8 cellular contexts compared by ENCODE assay signal in genomic region chr12:110282956-110283817, GRCh38. TPM values are rescaled to one million over a fixed set of nuclear protein-coding genes. Genes with fewer than 3 reads are reported as not detected.
A peak's percentile ranks its signal among the peaks of the same experiment; 100 is the strongest.
DNase-seq lines count a peak whose midpoint lies in the region; ATAC-seq, FAIRE-seq and TF ChIP-seq lines count a peak whose summit lies in the region.

No MANE protein-coding gene starts in this region.

- H3K4me3 ChIP-seq in kidney (ENCODE audit: low read length in 2 of 2) (peak overlapping the region; percentile 75 to 93), upper lobe of right lung (peak overlapping the region; percentile 82)

- no peaks in the 10 kb centered on the region for H3K27me3 Mint-ChIP-seq in activated naive CD4-positive, alpha-beta T cell treated with anti-CD3 and anti-CD28 coated beads for 36 hours (ENCODE audit: low read depth)
- no peaks in the 10 kb centered on the region for H3K27me3 Mint-ChIP-seq in activated T-helper 17 cell treated with anti-CD3 and anti-CD28 coated beads, Interleukin-2, amount 50 U/mL, for 72 hours

- TF ChIP-seq CTCF in kidney (IDR thresholded peaks at IDR 0.05; ENCODE audit: borderline replicate concordance, extremely low read depth, insufficient read depth) (no peak), upper lobe of right lung (IDR thresholded peaks at IDR 0.05) (no peak)

- peaks cover 59% of the 10 kb centered on the region for H3K4me1 Mint-ChIP-seq in activated naive CD4-positive, alpha-beta T cell treated with anti-CD3 and anti-CD28 coated beads for 36 hours (ENCODE audit: low read depth)
- H3K4me1 Mint-ChIP-seq in activated T-helper 17 cell treated with anti-CD3 and anti-CD28 coated beads, Interleukin-2, amount 50 U/mL, for 72 hours, result peaks cover 33% of the 10 kb centered on the region

- H3K27ac Mint-ChIP-seq in activated naive CD4-positive, alpha-beta T cell treated with anti-CD3 and anti-CD28 coated beads for 36 hours, result peak overlapping the region; percentile 52
- peak overlapping the region; percentile 91 for H3K27ac Mint-ChIP-seq in activated T-helper 17 cell treated with anti-CD3 and anti-CD28 coated beads, Interleukin-2, amount 50 U/mL, for 72 hours

- CTCF ChIA-PET in activated naive CD4-positive, alpha-beta T cell treated with anti-CD3 and anti-CD28 coated beads for 36 hours (lab: Charles Lee), result interaction anchor here (1.4 kb wide), 1 partner anchor 148 kb away, joined by 8 read pairs; no protein-coding TSS in a partner anchor

- peaks cover 2 to 5% of the 10 kb centered on the region in 2 donors for H3K36me3 ChIP-seq in kidney (ENCODE audit: control insufficient read depth in 1 of 2, insufficient read depth in 2 of 2, low read length in 2 of 2)
- peaks cover 21% of the 10 kb centered on the region for H3K36me3 ChIP-seq in upper lobe of right lung

- no peak for ATAC-seq in activated T-helper 17 cell treated with anti-CD3 and anti-CD28 coated beads, Interleukin-2, amount 50 U/mL, for 72 hours (replicated peaks)
- no peak for ATAC-seq in upper lobe of right lung
- no peak for ATAC-seq in HG03159 (IDR thresholded peaks at IDR 0.05; ENCODE audit: unreplicated experiment)
- no peak for ATAC-seq in HG02981 (IDR thresholded peaks at IDR 0.05; ENCODE audit: unreplicated experiment)

- H3K9me3 ChIP-seq in kidney (ENCODE audit: control insufficient read depth in 1 of 2, low read length in 2 of 2), result no peaks in the 10 kb centered on the region
- no peaks in the 10 kb centered on the region for H3K9me3 ChIP-seq in upper lobe of right lung

- H3K4me1 ChIP-seq in kidney (ENCODE audit: control insufficient read depth in 1 of 2, insufficient read depth in 1 of 2, low read depth in 1 of 2, low read length in 2 of 2) (peaks cover 7 to 14% of the 10 kb centered on the region in 2 donors), upper lobe of right lung (peaks cover 49% of the 10 kb centered on the region)

- peaks cover 43% of the 10 kb centered on the region for H3K36me3 Mint-ChIP-seq in activated naive CD4-positive, alpha-beta T cell treated with anti-CD3 and anti-CD28 coated beads for 36 hours (ENCODE audit: low read depth)
- peaks cover 64% of the 10 kb centered on the region for H3K36me3 Mint-ChIP-seq in activated T-helper 17 cell treated with anti-CD3 and anti-CD28 coated beads, Interleukin-2, amount 50 U/mL, for 72 hours (ENCODE audit: low read depth)

- no peaks in the 10 kb centered on the region for H3K9me3 Mint-ChIP-seq in activated naive CD4-positive, alpha-beta T cell treated with anti-CD3 and anti-CD28 coated beads for 36 hours
- no peaks in the 10 kb centered on the region for H3K9me3 Mint-ChIP-seq in activated T-helper 17 cell treated with anti-CD3 and anti-CD28 coated beads, Interleukin-2, amount 50 U/mL, for 72 hours

- FAIRE-seq in kidney (lab: Jason Lieb, UNC), result no peak

- H3K27me3 ChIP-seq in upper lobe of right lung, result no peaks in the 10 kb centered on the region

- peak overlapping the region; percentile 90 for H3K4me3 Mint-ChIP-seq in activated naive CD4-positive, alpha-beta T cell treated with anti-CD3 and anti-CD28 coated beads for 36 hours
- H3K4me3 Mint-ChIP-seq in activated T-helper 17 cell treated with anti-CD3 and anti-CD28 coated beads, Interleukin-2, amount 50 U/mL, for 72 hours, result peak overlapping the region; percentile 67

- peak overlapping the region in 1 of 2 donors; percentile 51 for H3K9ac ChIP-seq in kidney (ENCODE audit: low read length in 2 of 2)

- DNase-seq in activated naive CD4-positive, alpha-beta T cell treated with anti-CD3 and anti-CD28 coated beads for 36 hours, result no peak
- DNase-seq in activated naive CD4-positive, alpha-beta T cell (lab: John Stamatoyannopoulos, UW), result no peak
- DNase-seq in kidney, result no peak
- DNase-seq in upper lobe of right lung, result no peak
- no peak for DNase-seq in UCSD-AML1 (lab: John Stamatoyannopoulos, UW; ENCODE audit: unreplicated experiment)

- no peak overlapping the region for H3K27ac ChIP-seq in kidney (ENCODE audit: low read depth in 2 of 2, low read length in 2 of 2)
- H3K27ac ChIP-seq in upper lobe of right lung, result no peak overlapping the region

- intact Hi-C loops in activated naive CD4-positive, alpha-beta T cell treated with anti-CD3 and anti-CD28 coated beads for 36 hours (cut with micrococcal nuclease), result loop anchor here (5.0 kb wide), 4 partner anchors 64 to 459 kb away; partner anchors contain the start of genes ARPC3, PPP1CC and PPTC7
- intact Hi-C loops in kidney (cut with DNase I), result no loop called here
- intact Hi-C loops in upper lobe of right lung (cut with DNase I), result no loop called here

RNA-seq across cellular contexts. Expression of gene ATP2A2, which starts 2.1 kb away (rescaled TPM):
- 10 to 100 TPM; 95.5 to 98.6 TPM for total RNA-seq in activated naive CD4-positive, alpha-beta T cell treated with anti-CD3 and anti-CD28 coated beads for 36 hours
- 100 to 1,000 TPM; 135 to 261 TPM for total RNA-seq in activated T-helper 17 cell treated with anti-CD3 and anti-CD28 coated beads, Interleukin-2, amount 50 U/mL, for 72 hours
- 221 TPM for total RNA-seq in kidney
- polyA plus RNA-seq in kidney (ENCODE audit: insufficient read depth, low read depth, low replicate concordance), result 37.2 TPM
- 173 TPM for total RNA-seq in upper lobe of right lung
